Comparison of ENCODE assay signal across 25 cellular contexts in the genomic region with DNA sequence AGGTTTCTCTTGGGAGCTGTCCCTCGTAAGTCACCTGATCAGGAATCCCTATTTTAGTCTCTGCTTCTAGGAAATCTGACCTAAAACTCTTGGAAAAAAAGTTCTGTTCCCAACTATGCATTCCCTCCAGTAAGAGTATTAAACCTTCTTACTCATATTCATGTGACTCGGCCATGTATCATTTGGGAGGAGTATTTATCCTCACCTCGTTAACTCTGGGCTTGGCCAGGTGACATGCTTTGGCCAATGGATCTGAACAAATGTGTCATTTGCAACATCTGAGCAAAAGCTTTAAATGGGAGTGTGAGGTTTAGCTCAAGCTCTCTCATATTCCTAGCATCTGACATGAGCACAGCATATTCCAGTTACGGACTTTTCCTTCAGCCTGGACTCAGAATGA.
DNase-seq lines count a peak whose midpoint lies in the region; ATAC-seq and TF ChIP-seq lines count a peak whose summit lies in the region.
"Had no signal": no experiment of that assay in that cellular context is flagged by ENCODE, and none has a peak within 500 bp of the region (broad histone marks: within the 10 kb centered on the region; RNA-seq: fewer than 3 reads in every experiment).

No MANE protein-coding gene starts in this region.

- H3K4me3 ChIP-seq in epithelial cell of esophagus (ENCODE audit: low read length), result no peak overlapping the region
- H3K4me3 ChIP-seq: GM12878, K562, SJCRH30 had no signal

- DNase-seq in ELR (ENCODE audit: low read depth) (peak; percentile 11), M059J (ENCODE audit: low read depth) (peak; percentile 20), epithelial cell of esophagus (ENCODE audit: low read depth) (peak; percentile 71), kidney tubule cell (ENCODE audit: low spot score) (peak; percentile 64)
- DNase-seq: C1 segment of cervical spinal cord; CD4-positive, alpha-beta memory T cell; COR-L47; GDM1; Kasumi-1; NCI-H1048; NCI-H1417 treated with DMSO at 0.1 percent for 48 hours; NCI-H1694 treated with DMSO at 0.1 percent for 48 hours; NCI-H2081; NCI-H524; NCI-H774; SJCRH30 had no signal

- ATAC-seq in HG02970 (IDR thresholded peaks at IDR 0.05; ENCODE audit: low FRiP score, unreplicated experiment) (no peak), GM19328 (IDR thresholded peaks at IDR 0.05; ENCODE audit: unreplicated experiment) (no peak), GM18519 (IDR thresholded peaks at IDR 0.05; ENCODE audit: low FRiP score, unreplicated experiment) (no peak)
- ATAC-seq: GM12878, HCT116, HepG2, K562, Right ventricle myocardium inferior, SK-N-SH treated with all-trans-retinoic acid at 6 μM for 48 hours had no signal

- no peak for TF ChIP-seq CTCF in epithelial cell of esophagus (IDR thresholded peaks at IDR 0.05; ENCODE audit: insufficient read depth, low read depth, low read length, missing control alignments)

Comparison
In these comparisons a context has a peak if more than half of its experiments do, and no peak if none do; other contexts are left out.
1. DNase-seq: peak in every context shown above with its lines; median percentile 71 in epithelial cell of esophagus; 64 in kidney tubule cell; 20 in M059J; 11 in ELR.